ENCODE assay signal across 8 cellular contexts in genomic region chr11:128467610-128468041, GRCh38.
DNase-seq lines count a peak whose midpoint lies in the region; ATAC-seq and TF ChIP-seq lines count a peak whose summit lies in the region.

No MANE protein-coding gene starts in this region.

- TF ChIP-seq CTCF in GM06990 (IDR thresholded peaks at IDR 0.05; ENCODE audit: insufficient read depth, low read length, poor library complexity, severe bottlenecking): peak; percentile 4

- no peak overlapping the region for H3K4me3 ChIP-seq in GM06990 (replicated peaks; ENCODE audit: low read depth, low read length)

- H3K36me3 Mint-ChIP-seq in T-helper 1 cell treated with Interleukin-12 subunit alpha and Interleukin-12 subunit beta and Interleukin-4 antibody, amounts not matched to agents 30 μg/mL and 1 μg/mL, for 36 hours (ENCODE audit: low read depth): peaks cover 93% of the 10 kb centered on the region

- peak overlapping the region; percentile 90 for H3K27ac Mint-ChIP-seq in T-helper 1 cell treated with Interleukin-12 subunit alpha and Interleukin-12 subunit beta and Interleukin-4 antibody, amounts not matched to agents 30 μg/mL and 1 μg/mL, for 36 hours

- H3K4me1 Mint-ChIP-seq in T-helper 1 cell treated with Interleukin-12 subunit alpha and Interleukin-12 subunit beta and Interleukin-4 antibody, amounts not matched to agents 30 μg/mL and 1 μg/mL, for 36 hours (ENCODE audit: low read depth): peaks cover 96% of the 10 kb centered on the region

- no peaks in the 10 kb centered on the region for H3K27me3 ChIP-seq in GM06990 (replicated peaks; ENCODE audit: control insufficient read depth, insufficient read depth, low read length)

- peaks cover 27% of the 10 kb centered on the region for H3K36me3 ChIP-seq in GM06990 (ENCODE audit: control insufficient read depth, insufficient read depth, low read length)

- ATAC-seq in GM19463 (IDR thresholded peaks at IDR 0.05; ENCODE audit: unreplicated experiment): no peak
- ATAC-seq in HG02759 (IDR thresholded peaks at IDR 0.05; ENCODE audit: unreplicated experiment): no peak

- no peaks in the 10 kb centered on the region for H3K9me3 Mint-ChIP-seq in T-helper 1 cell treated with Interleukin-12 subunit alpha and Interleukin-12 subunit beta and Interleukin-4 antibody, amounts not matched to agents 30 μg/mL and 1 μg/mL, for 36 hours

- no peaks in the 10 kb centered on the region for H3K27me3 Mint-ChIP-seq in T-helper 1 cell treated with Interleukin-12 subunit alpha and Interleukin-12 subunit beta and Interleukin-4 antibody, amounts not matched to agents 30 μg/mL and 1 μg/mL, for 36 hours (ENCODE audit: low read depth)

- DNase-seq in GM06990 (ENCODE audit: extremely low read depth, insufficient read length): no peak
- DNase-seq in epithelial cell of prostate (ENCODE audit: low read depth, low spot score): peak; percentile 60
- peak; percentile 99 for DNase-seq in non-pigmented ciliary epithelial cell (ENCODE audit: low read depth)
- DNase-seq in UCSD-AML1 (lab: John Stamatoyannopoulos, UW; ENCODE audit: unreplicated experiment): no peak
- no peak for DNase-seq in NCI-H1694 treated with DMSO at 0.1 percent for 48 hours (lab: John Stamatoyannopoulos, UW)

- H3K27ac ChIP-seq in epithelial cell of prostate: peak overlapping the region; percentile 68

- peak overlapping the region; percentile 84 for H3K4me3 Mint-ChIP-seq in T-helper 1 cell treated with Interleukin-12 subunit alpha and Interleukin-12 subunit beta and Interleukin-4 antibody, amounts not matched to agents 30 μg/mL and 1 μg/mL, for 36 hours

Comparison
In these comparisons a context has a peak if more than half of its experiments do, and no peak if none do; other contexts are left out.
1. DNase-seq: peak in epithelial cell of prostate (single experiment) and non-pigmented ciliary epithelial cell (single experiment); none in GM06990 (single experiment), UCSD-AML1 (single experiment) and NCI-H1694 treated with DMSO at 0.1 percent for 48 hours (single experiment).